ENCODE assay signal across 26 cellular contexts in genomic region chr17:3981455-3981854, GRCh38. TPM values are rescaled to one million over a fixed set of nuclear protein-coding genes. Genes with fewer than 3 reads are reported as not detected.
DNase-seq lines count a peak whose midpoint lies in the region; ATAC-seq, FAIRE-seq and TF ChIP-seq lines count a peak whose summit lies in the region.
"Had no signal": no experiment of that assay in that cellular context is flagged by ENCODE, and none has a peak within 500 bp of the region (broad histone marks: within the 10 kb centered on the region; RNA-seq: fewer than 3 reads in every experiment).

No MANE protein-coding gene starts in this region.

- peaks cover 41% of the 10 kb centered on the region for H3K4me1 Mint-ChIP-seq in WTC11
- H3K4me1 Mint-ChIP-seq: natural killer cell had no signal

- POLR2A ChIA-PET in WTC11 (lab: Charles Lee), result no interaction called here

- no peak for TF ChIP-seq POLR2A in GM12892 (IDR thresholded peaks at IDR 0.05; ENCODE audit: low read depth, low read length)

- H2BK12ac ChIP-seq in neuronal stem cell (ENCODE audit: low read length), result no peak overlapping the region

- H3K36me3 Mint-ChIP-seq in WTC11, result no peaks in the 10 kb centered on the region
- H3K36me3 Mint-ChIP-seq: activated naive CD8-positive, alpha-beta T cell; natural killer cell; type B pancreatic cell had no signal

- H3K9me3 ChIP-seq in iPS-15b (ENCODE audit: control insufficient read depth, insufficient read depth, low read length) (no peaks in the 10 kb centered on the region), neuronal stem cell (replicated peaks in 1 of 2; ENCODE audit: control insufficient read depth in 2 of 2, insufficient read depth in 1 of 2, low read depth in 1 of 2, low read length in 2 of 2) (no peaks in the 10 kb centered on the region)
- H3K9me3 ChIP-seq: pancreas had no signal

- H4K8ac ChIP-seq in neuronal stem cell (ENCODE audit: low read depth, low read length), result no peak overlapping the region

- H3K4ac ChIP-seq in neuronal stem cell (ENCODE audit: low read length), result no peak overlapping the region

- FAIRE-seq in GM12892 (lab: Jason Lieb, UNC), result no peak
- FAIRE-seq: pancreas had no signal

- no peak overlapping the region for H3K4me2 ChIP-seq in neuronal stem cell (ENCODE audit: insufficient read depth, low read length, poor library complexity, severe bottlenecking)
- H3K4me2 ChIP-seq: BLaER1 treated with 17β-estradiol and CSF1 and Interleukin-3, amounts not matched to agents 10 nM and 100 nM had no signal

- peak overlapping the region; percentile 34 for H2AFZ ChIP-seq in neuronal stem cell (ENCODE audit: low read length)

- no peak overlapping the region for H3K14ac ChIP-seq in neuronal stem cell (ENCODE audit: low read length)

- DNase-seq in H7 (peak; percentile 75), WTC11 (ENCODE audit: low spot score) (no peak), neuronal stem cell (ENCODE audit: low spot score) (no peak), GM13976 (ENCODE audit: low spot score) (no peak), GM12892 (ENCODE audit: insufficient read length) (no peak)
- DNase-seq in activated CD8-positive, alpha-beta memory T cell treated with anti-CD3 and anti-CD28 coated beads, Interleukin-2, amount 50 U/mL, for 48 hours, result no peak
- DNase-seq: activated CD4-positive, alpha-beta T cell treated with anti-CD3 and anti-CD28 coated beads, Interleukin-2, amount 50 U/mL, for 48 hours; activated CD8-positive, alpha-beta memory T cell treated with anti-CD3 and anti-CD28 coated beads, Interleukin-2, amount 50 U/mL, for 4 hours; activated effector memory CD4-positive, alpha-beta T cell treated with Interleukin-2 at 50 U/mL for 16 hours; caudate nucleus; COR-L47; dermis blood vessel endothelial cell; GDM1; hippocampal formation; natural killer cell; NCI-H146; NCI-H446 treated with DMSO at 0.1 percent for 48 hours; retina; RPMI8226 had no signal

- no peak overlapping the region for H2AK5ac ChIP-seq in neuronal stem cell (ENCODE audit: low read depth, low read length)

- peaks cover 5% of the 10 kb centered on the region for H3K4me1 ChIP-seq in iPS-15b (ENCODE audit: control insufficient read depth, insufficient read depth, low read length)
- peaks cover 5 to 10% of the 10 kb centered on the region in 2 donors for H3K4me1 ChIP-seq in neuronal stem cell (ENCODE audit: control insufficient read depth in 2 of 2, insufficient read depth in 1 of 2, low read depth in 1 of 2, low read length in 2 of 2)

- H3K79me1 ChIP-seq in neuronal stem cell (ENCODE audit: low read depth, low read length), result peaks cover 2% of the 10 kb centered on the region

- CTCF ChIA-PET in WTC11 (lab: Charles Lee), result interaction anchor here (1.7 to 3.0 kb wide), 4 partner anchors 16 to 68 kb away, joined by 6 to 15 read pairs (median 11); no protein-coding TSS in a partner anchor

- H4K91ac ChIP-seq in neuronal stem cell (ENCODE audit: low read depth, low read length, poor library complexity), result no peak overlapping the region

- H3K4me3 ChIP-seq in H7 (ENCODE audit: insufficient read depth, low read depth, low read length) (no peak overlapping the region), iPS-15b (ENCODE audit: low read depth, low read length) (peak overlapping the region; percentile 13), neuronal stem cell (ENCODE audit: low read length in 2 of 2) (no peak overlapping the region)
- H3K4me3 ChIP-seq: BLaER1 treated with 17β-estradiol and CSF1 and Interleukin-3, amounts not matched to agents 10 nM and 100 nM; pancreas; SK-N-MC had no signal

- no peak for TF ChIP-seq CTCF in WTC11 (IDR thresholded peaks at IDR 0.05)
- TF ChIP-seq CTCF in GM13976 (IDR thresholded peaks at IDR 0.05; ENCODE audit: borderline replicate concordance, control extremely low read depth, extremely low read depth, insufficient read depth, missing control alignments), result no peak

- H3K27ac ChIP-seq in neuronal stem cell (replicated peaks; ENCODE audit: low read length), result no peak overlapping the region
- H3K27ac ChIP-seq: BLaER1 treated with 17β-estradiol and CSF1 and Interleukin-3, amounts not matched to agents 10 nM and 100 nM; pancreas; SK-N-MC had no signal

- H3K27ac Mint-ChIP-seq in WTC11, result peak overlapping the region; percentile 42
- H3K27ac Mint-ChIP-seq: activated naive CD8-positive, alpha-beta T cell; natural killer cell; T-helper 2 cell treated with Interferon-gamma antibody and Interleukin-4, amounts not matched to agents 5 μg/mL and 100 μg/mL, for 36 hours; type B pancreatic cell had no signal

- H2BK120ac ChIP-seq in neuronal stem cell (ENCODE audit: low read depth, low read length), result no peak overlapping the region

- H3K27me3 Mint-ChIP-seq in WTC11 (ENCODE audit: low read depth), result no peaks in the 10 kb centered on the region
- H3K27me3 Mint-ChIP-seq: activated naive CD8-positive, alpha-beta T cell; type B pancreatic cell had no signal

- no peaks in the 10 kb centered on the region for H3K27me3 ChIP-seq in H7 (ENCODE audit: control insufficient read depth, insufficient read depth, low read length)
- H3K27me3 ChIP-seq in iPS-15b (ENCODE audit: control insufficient read depth, insufficient read depth, low read length), result no peaks in the 10 kb centered on the region
- peaks cover 0 to 6% (median 0%) of the 10 kb centered on the region in 3 experiments for H3K27me3 ChIP-seq in neuronal stem cell (ENCODE audit: control insufficient read depth in 3 of 3, insufficient read depth in 3 of 3, low read depth in 1 of 3, low read length in 3 of 3)
- H3K27me3 ChIP-seq: BLaER1 treated with 17β-estradiol and CSF1 and Interleukin-3, amounts not matched to agents 10 nM and 100 nM; pancreas had no signal

- H3K36me3 ChIP-seq in H7 (replicated peaks; ENCODE audit: control insufficient read depth, insufficient read depth, low read length) (no peaks in the 10 kb centered on the region), iPS-15b (ENCODE audit: control insufficient read depth, insufficient read depth, low read length) (no peaks in the 10 kb centered on the region), neuronal stem cell (replicated peaks in 1 of 2; ENCODE audit: control insufficient read depth in 2 of 2, insufficient read depth in 2 of 2, low read length in 2 of 2) (no peaks in the 10 kb centered on the region)
- H3K36me3 ChIP-seq: BLaER1 treated with 17β-estradiol and CSF1 and Interleukin-3, amounts not matched to agents 10 nM and 100 nM; pancreas had no signal

- peak overlapping the region; percentile 47 for H2BK15ac ChIP-seq in neuronal stem cell (ENCODE audit: low read length)

- no peak overlapping the region for H2BK5ac ChIP-seq in neuronal stem cell (ENCODE audit: low read length)

- H3K9ac ChIP-seq in iPS-15b (ENCODE audit: low read depth, low read length) (no peak overlapping the region), neuronal stem cell (ENCODE audit: low read depth, low read length, poor library complexity) (no peak overlapping the region)
- H3K9ac ChIP-seq: BLaER1 treated with 17β-estradiol and CSF1 and Interleukin-3, amounts not matched to agents 10 nM and 100 nM had no signal

- WGBS in neuronal stem cell (ENCODE audit: extremely low coverage in 2 of 2, insufficient read length in 2 of 2, insufficient replicate concordance in 1 of 2), 2 donors, result no CpG with 5 or more reads among the region's 23 CpGs

- ATAC-seq in WTC11, result peak; percentile 61
- ATAC-seq: natural killer cell, pancreas had no signal

- H3K23ac ChIP-seq in neuronal stem cell (ENCODE audit: low read depth, low read length, poor library complexity), result peak overlapping the region; percentile 16

- peak overlapping the region; percentile 35 for H3K18ac ChIP-seq in neuronal stem cell (ENCODE audit: low read length)

- in situ Hi-C loops in GM13976 (cut with MboI; ENCODE audit: low sequenced_read_pairs, unreplicated experiment), result no loop called here

- no peaks in the 10 kb centered on the region for H3K9me3 Mint-ChIP-seq in WTC11
- H3K9me3 Mint-ChIP-seq: natural killer cell; T-helper 2 cell treated with Interferon-gamma antibody and Interleukin-4, amounts not matched to agents 5 μg/mL and 100 μg/mL, for 36 hours; type B pancreatic cell had no signal

- H3K4me3 Mint-ChIP-seq in WTC11, result no peak overlapping the region
- H3K4me3 Mint-ChIP-seq: activated naive CD8-positive, alpha-beta T cell; natural killer cell; T-helper 2 cell treated with Interferon-gamma antibody and Interleukin-4, amounts not matched to agents 5 μg/mL and 100 μg/mL, for 36 hours; type B pancreatic cell had no signal

TF ChIP-seq in WTC11, 78 proteins besides CTCF, POLR2A, EP300 and RAD21 (continues in another document):
- TF ChIP-seq ZNF396 (CRISPR knock-in tag; IDR thresholded peaks at IDR 0.05; ENCODE audit: borderline replicate concordance), result no peak
- no peak for TF ChIP-seq USF2 (CRISPR knock-in tag; IDR thresholded peaks at IDR 0.05)
- no peak for TF ChIP-seq NFE2L1 (CRISPR knock-in tag; IDR thresholded peaks at IDR 0.05)

RNA-seq across cellular contexts. Expression of gene ATP2A3, which starts 17.2 kb away (rescaled TPM):
- 5.7 and 5.8 TPM in 2 replicates for total RNA-seq in H7 (2014; rRNA removed; shearing (Covaris generic))
- 35.6 to 39.1 TPM (median 37.8 TPM) in 3 replicates for total RNA-seq in WTC11 (2021)
- polyA plus RNA-seq in neuronal stem cell (2013, experiment 1 of 2), result 1.7 TPM
- 2.6 TPM for polyA plus RNA-seq in neuronal stem cell (2013, experiment 2 of 2)
- 17.1 TPM for polyA plus RNA-seq in GM12892 (2012; ENCODE audit: missing spikeins)
- total RNA-seq: dermis blood vessel endothelial cell had no signal
